9 cellular contexts compared by ENCODE assay signal in the genomic region with DNA sequence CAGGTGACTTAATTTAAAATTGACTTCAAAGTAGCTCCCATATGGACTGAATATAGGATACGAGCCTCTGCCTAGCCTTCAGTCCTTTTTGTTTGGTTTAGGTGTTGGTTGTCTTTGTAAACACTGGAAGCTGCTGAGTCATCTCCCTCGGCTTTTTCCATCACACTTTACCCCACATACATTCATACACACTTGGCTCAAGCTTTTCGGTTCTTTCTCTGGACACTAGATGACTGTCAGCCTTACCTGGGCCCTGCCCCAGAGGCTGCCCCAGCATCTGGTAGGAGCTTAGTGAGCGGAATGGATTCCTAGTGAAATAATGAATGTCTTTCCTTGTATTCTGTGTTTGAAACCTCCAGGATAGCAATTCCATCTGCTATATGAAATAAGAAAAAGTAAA. TPM values are rescaled to one million over a fixed set of nuclear protein-coding genes. Genes with fewer than 3 reads are reported as not detected.
DNase-seq lines count a peak whose midpoint lies in the region; ATAC-seq, FAIRE-seq and TF ChIP-seq lines count a peak whose summit lies in the region.
"Had no signal": no experiment of that assay in that cellular context is flagged by ENCODE, and none has a peak within 500 bp of the region (broad histone marks: within the 10 kb centered on the region; RNA-seq: fewer than 3 reads in every experiment).

No MANE protein-coding gene starts in this region.

- H3K9ac ChIP-seq in SK-N-SH: no peak overlapping the region
- peak overlapping the region in 1 of 2 donors; percentile 35 for H3K9ac ChIP-seq in stomach smooth muscle (ENCODE audit: low read length in 2 of 2)

- H3K36me3 ChIP-seq in SK-N-SH (replicated peaks in 1 of 2; ENCODE audit: control insufficient read depth in 1 of 2, insufficient read depth in 2 of 2, low read length in 1 of 2) (no peaks in the 10 kb centered on the region), stomach smooth muscle (ENCODE audit: control insufficient read depth in 2 of 2, insufficient read depth in 2 of 2, low read length in 2 of 2) (no peaks in the 10 kb centered on the region), prostate gland (no peaks in the 10 kb centered on the region)

- POLR2A ChIA-PET in SK-N-SH (lab: Yijun Ruan, JAX): no interaction called here

- no peak overlapping the region for H3K4me3 ChIP-seq in SK-N-SH (ENCODE audit: low read depth in 2 of 2, low read length in 1 of 2)
- no peak overlapping the region for H3K4me3 ChIP-seq in foreskin fibroblast (ENCODE audit: low read depth in 1 of 2, low read length in 2 of 2)
- H3K4me3 ChIP-seq in stomach smooth muscle (ENCODE audit: low read length in 2 of 2): no peak overlapping the region
- H3K4me3 ChIP-seq in prostate gland: no peak overlapping the region

- TF ChIP-seq CTCF in SK-N-SH (IDR thresholded peaks at IDR 0.05) (no peak), foreskin fibroblast (IDR thresholded peaks at IDR 0.05; ENCODE audit: low read depth, low read length) (no peak), prostate gland (IDR thresholded peaks at IDR 0.05) (no peak)

- no peaks in the 10 kb centered on the region for H3K27me3 ChIP-seq in SK-N-SH (ENCODE audit: insufficient read depth)
- H3K27me3 ChIP-seq in stomach smooth muscle (ENCODE audit: control insufficient read depth in 1 of 2, insufficient read depth in 2 of 2, low read length in 2 of 2): no peaks in the 10 kb centered on the region
- no peaks in the 10 kb centered on the region for H3K27me3 ChIP-seq in prostate gland (replicated peaks; ENCODE audit: insufficient read depth)

- H3K4me1 ChIP-seq in SK-N-SH (ENCODE audit: control insufficient read depth in 1 of 2, insufficient read depth in 2 of 2, low read depth in 1 of 2, low read length in 1 of 2) (peaks cover 14 to 39% of the 10 kb centered on the region in 2 experiments), stomach smooth muscle (ENCODE audit: control insufficient read depth, insufficient read depth, low read length) (peaks cover 61% of the 10 kb centered on the region), prostate gland (replicated peaks) (no peaks in the 10 kb centered on the region)

- H3K9me2 ChIP-seq in SK-N-SH: no peaks in the 10 kb centered on the region

- peaks cover 3% of the 10 kb centered on the region; the same call in 1 of the 2 replicates for H4K20me1 ChIP-seq in SK-N-SH (ENCODE audit: insufficient read depth)

- no peak for TF ChIP-seq EP300 in SK-N-SH (IDR thresholded peaks at IDR 0.05; ENCODE audit: borderline replicate concordance in 1 of 2, low read depth in 1 of 2, low read length in 1 of 2)

- TF ChIP-seq RAD21 in SK-N-SH (IDR thresholded peaks at IDR 0.05; ENCODE audit: low read length): no peak

- CTCF ChIA-PET in SK-N-SH (lab: Yijun Ruan, JAX): interaction anchor here (0.8 to 1.9 kb wide), 3 partner anchors 10 to 22 kb away, joined by 3 to 5 read pairs (median 4); no protein-coding TSS in a partner anchor

- H3K4me2 ChIP-seq in SK-N-SH: peak overlapping the region; percentile 58

- peaks cover 98% of the 10 kb centered on the region for H3K79me2 ChIP-seq in SK-N-SH (ENCODE audit: insufficient read depth)

- no peak for ATAC-seq in sciatic nerve
- ATAC-seq in HG02973 (IDR thresholded peaks at IDR 0.05; ENCODE audit: unreplicated experiment): no peak

- no peak for TF ChIP-seq POLR2A in H54 (IDR thresholded peaks at IDR 0.05; ENCODE audit: low read depth, low read length)
- TF ChIP-seq POLR2A in prostate gland (IDR thresholded peaks at IDR 0.05): no peak

- H3F3A ChIP-seq in SK-N-SH (replicated peaks; ENCODE audit: insufficient read depth): peaks cover 12% of the 10 kb centered on the region

- peak; percentile 96 for FAIRE-seq in H54 (lab: Jason Lieb, UNC)

- 52% methylated on average over 4 of the region's 4 CpGs for WGBS in SK-N-SH (ENCODE audit: low lambda C conversion rate)
- 52% methylated on average over 4 of the region's 4 CpGs for WGBS in prostate gland

- H3K27ac ChIP-seq in SK-N-SH (ENCODE audit: low read depth in 2 of 2, low read length in 1 of 2) (peak overlapping the region in 1 of 2 experiments; percentile 41; a peak in 2 of 4 replicates), stomach smooth muscle (ENCODE audit: low read length) (peak overlapping the region; percentile 71), prostate gland (no peak overlapping the region)

- no peak overlapping the region for H2AFZ ChIP-seq in SK-N-SH (ENCODE audit: low read depth)

- no peaks in the 10 kb centered on the region for H3K9me3 ChIP-seq in SK-N-SH
- no peaks in the 10 kb centered on the region for H3K9me3 ChIP-seq in stomach smooth muscle (ENCODE audit: control insufficient read depth in 2 of 2, low read length in 2 of 2)
- H3K9me3 ChIP-seq in prostate gland: no peaks in the 10 kb centered on the region

- DNase-seq in H54 (ENCODE audit: insufficient read length, low spot score): peak; percentile 25
- no peak for DNase-seq in SK-N-SH
- DNase-seq in foreskin fibroblast: peak; percentile 72 to 85
- no peak for DNase-seq in sciatic nerve (ENCODE audit: low spot score)
- no peak for DNase-seq in cerebellum (ENCODE audit: low spot score)
- DNase-seq in prostate gland (ENCODE audit: low spot score): no peak
- DNase-seq: activated naive CD8-positive, alpha-beta T cell treated with anti-CD3 and anti-CD28 coated beads, Interleukin-2, amount 10 ng/mL, durations not matched to agents 7 days and 5 days had no signal

- intact Hi-C loops in sciatic nerve (cut with DNase I) (no loop called here), prostate gland (cut with DNase I) (no loop called here)

TF ChIP-seq in SK-N-SH, 30 proteins besides CTCF, POLR2A, EP300 and RAD21:
- TF ChIP-seq FOSL2 (IDR thresholded peaks at IDR 0.05; ENCODE audit: borderline replicate concordance, low read depth): peak; percentile 41
- TF ChIP-seq TCF12 (IDR thresholded peaks at IDR 0.05): no peak
- 0 out of 2 replicates have a peak, but pooled peaks have one; percentile 15 for TF ChIP-seq NFIC (IDR thresholded peaks at IDR 0.05; ENCODE audit: borderline replicate concordance)

RNA-seq across cellular contexts. Expression of gene SCHIP1, which starts 52.5 kb away (rescaled TPM):
- 13.0 and 18.1 TPM in 2 replicates for polyA plus RNA-seq in SK-N-SH (2012; rRNA removed)
- 17.4 and 22.1 TPM in 2 replicates for polyA plus RNA-seq in SK-N-SH (2012; cell fraction: cytosol; rRNA removed)
- polyA plus RNA-seq in SK-N-SH (2012; cell fraction: nucleus; rRNA removed): 13.8 and 25.4 TPM in 2 replicates
- total RNA-seq in sciatic nerve (29.7 TPM), cerebellum (57.3 TPM), prostate gland (10 to 100 TPM in 1 of 2 donors, 1 to 10 TPM in 1; 2.6 to 35.3 TPM)
- total RNA-seq: activated naive CD8-positive, alpha-beta T cell treated with anti-CD3 and anti-CD28 coated beads, Interleukin-2, amount 10 ng/mL, durations not matched to agents 7 days and 5 days had no signal

Comparison
In these comparisons a context has a peak if more than half of its experiments do, and no peak if none do; other contexts are left out.
1. DNase-seq: peak in H54 (single experiment) and foreskin fibroblast (2 of 2); none in SK-N-SH (single experiment), sciatic nerve (single experiment), cerebellum (single experiment) and prostate gland (single experiment).